ENCODE assay signal across 1 cellular context in the genomic region with DNA sequence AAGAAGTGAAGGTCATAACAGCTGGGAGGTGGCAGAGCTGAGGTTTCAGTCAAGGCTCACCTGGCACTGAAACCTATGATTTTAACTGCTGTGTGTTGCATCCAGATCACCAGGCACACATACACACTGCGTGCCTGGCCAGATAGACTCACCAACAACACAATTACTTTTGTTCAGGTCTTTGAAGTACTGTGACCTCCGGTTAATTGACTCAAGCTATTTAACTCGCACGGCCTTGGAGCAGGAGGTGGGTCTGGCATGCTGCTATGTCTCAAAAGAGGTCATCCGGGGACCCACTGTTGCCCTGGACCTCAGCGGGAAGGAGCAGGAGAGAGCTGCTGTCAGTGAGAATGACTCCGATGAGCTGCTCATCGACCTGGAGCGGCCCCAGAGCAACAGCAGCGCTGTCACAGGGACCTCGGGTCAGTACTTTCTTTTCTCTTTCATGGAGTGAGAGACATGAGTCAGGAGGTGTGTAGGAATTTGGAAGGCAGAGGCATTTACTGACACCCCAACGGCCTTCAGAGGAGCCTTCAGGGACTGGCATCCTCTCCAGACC.
TF ChIP-seq lines count a peak whose summit lies in the region.

No MANE protein-coding gene starts in this region.

TF ChIP-seq in H1, 55 proteins besides CTCF, POLR2A, EP300 and RAD21 (continued from another document):
- TF ChIP-seq, protein P1, sequence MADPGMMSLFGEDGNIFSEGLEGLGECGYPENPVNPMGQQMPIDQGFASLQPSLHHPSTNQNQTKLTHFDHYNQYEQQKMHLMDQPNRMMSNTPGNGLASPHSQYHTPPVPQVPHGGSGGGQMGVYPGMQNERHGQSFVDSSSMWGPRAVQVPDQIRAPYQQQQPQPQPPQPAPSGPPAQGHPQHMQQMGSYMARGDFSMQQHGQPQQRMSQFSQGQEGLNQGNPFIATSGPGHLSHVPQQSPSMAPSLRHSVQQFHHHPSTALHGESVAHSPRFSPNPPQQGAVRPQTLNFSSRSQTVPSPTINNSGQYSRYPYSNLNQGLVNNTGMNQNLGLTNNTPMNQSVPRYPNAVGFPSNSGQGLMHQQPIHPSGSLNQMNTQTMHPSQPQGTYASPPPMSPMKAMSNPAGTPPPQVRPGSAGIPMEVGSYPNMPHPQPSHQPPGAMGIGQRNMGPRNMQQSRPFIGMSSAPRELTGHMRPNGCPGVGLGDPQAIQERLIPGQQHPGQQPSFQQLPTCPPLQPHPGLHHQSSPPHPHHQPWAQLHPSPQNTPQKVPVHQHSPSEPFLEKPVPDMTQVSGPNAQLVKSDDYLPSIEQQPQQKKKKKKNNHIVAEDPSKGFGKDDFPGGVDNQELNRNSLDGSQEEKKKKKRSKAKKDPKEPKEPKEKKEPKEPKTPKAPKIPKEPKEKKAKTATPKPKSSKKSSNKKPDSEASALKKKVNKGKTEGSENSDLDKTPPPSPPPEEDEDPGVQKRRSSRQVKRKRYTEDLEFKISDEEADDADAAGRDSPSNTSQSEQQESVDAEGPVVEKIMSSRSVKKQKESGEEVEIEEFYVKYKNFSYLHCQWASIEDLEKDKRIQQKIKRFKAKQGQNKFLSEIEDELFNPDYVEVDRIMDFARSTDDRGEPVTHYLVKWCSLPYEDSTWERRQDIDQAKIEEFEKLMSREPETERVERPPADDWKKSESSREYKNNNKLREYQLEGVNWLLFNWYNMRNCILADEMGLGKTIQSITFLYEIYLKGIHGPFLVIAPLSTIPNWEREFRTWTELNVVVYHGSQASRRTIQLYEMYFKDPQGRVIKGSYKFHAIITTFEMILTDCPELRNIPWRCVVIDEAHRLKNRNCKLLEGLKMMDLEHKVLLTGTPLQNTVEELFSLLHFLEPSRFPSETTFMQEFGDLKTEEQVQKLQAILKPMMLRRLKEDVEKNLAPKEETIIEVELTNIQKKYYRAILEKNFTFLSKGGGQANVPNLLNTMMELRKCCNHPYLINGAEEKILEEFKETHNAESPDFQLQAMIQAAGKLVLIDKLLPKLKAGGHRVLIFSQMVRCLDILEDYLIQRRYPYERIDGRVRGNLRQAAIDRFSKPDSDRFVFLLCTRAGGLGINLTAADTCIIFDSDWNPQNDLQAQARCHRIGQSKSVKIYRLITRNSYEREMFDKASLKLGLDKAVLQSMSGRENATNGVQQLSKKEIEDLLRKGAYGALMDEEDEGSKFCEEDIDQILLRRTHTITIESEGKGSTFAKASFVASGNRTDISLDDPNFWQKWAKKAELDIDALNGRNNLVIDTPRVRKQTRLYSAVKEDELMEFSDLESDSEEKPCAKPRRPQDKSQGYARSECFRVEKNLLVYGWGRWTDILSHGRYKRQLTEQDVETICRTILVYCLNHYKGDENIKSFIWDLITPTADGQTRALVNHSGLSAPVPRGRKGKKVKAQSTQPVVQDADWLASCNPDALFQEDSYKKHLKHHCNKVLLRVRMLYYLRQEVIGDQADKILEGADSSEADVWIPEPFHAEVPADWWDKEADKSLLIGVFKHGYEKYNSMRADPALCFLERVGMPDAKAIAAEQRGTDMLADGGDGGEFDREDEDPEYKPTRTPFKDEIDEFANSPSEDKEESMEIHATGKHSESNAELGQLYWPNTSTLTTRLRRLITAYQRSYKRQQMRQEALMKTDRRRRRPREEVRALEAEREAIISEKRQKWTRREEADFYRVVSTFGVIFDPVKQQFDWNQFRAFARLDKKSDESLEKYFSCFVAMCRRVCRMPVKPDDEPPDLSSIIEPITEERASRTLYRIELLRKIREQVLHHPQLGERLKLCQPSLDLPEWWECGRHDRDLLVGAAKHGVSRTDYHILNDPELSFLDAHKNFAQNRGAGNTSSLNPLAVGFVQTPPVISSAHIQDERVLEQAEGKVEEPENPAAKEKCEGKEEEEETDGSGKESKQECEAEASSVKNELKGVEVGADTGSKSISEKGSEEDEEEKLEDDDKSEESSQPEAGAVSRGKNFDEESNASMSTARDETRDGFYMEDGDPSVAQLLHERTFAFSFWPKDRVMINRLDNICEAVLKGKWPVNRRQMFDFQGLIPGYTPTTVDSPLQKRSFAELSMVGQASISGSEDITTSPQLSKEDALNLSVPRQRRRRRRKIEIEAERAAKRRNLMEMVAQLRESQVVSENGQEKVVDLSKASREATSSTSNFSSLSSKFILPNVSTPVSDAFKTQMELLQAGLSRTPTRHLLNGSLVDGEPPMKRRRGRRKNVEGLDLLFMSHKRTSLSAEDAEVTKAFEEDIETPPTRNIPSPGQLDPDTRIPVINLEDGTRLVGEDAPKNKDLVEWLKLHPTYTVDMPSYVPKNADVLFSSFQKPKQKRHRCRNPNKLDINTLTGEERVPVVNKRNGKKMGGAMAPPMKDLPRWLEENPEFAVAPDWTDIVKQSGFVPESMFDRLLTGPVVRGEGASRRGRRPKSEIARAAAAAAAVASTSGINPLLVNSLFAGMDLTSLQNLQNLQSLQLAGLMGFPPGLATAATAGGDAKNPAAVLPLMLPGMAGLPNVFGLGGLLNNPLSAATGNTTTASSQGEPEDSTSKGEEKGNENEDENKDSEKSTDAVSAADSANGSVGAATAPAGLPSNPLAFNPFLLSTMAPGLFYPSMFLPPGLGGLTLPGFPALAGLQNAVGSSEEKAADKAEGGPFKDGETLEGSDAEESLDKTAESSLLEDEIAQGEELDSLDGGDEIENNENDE (IDR thresholded peaks at IDR 0.05; ENCODE audit: insufficient replicate concordance, low read length) = no peak
- TF ChIP-seq EGR1 (IDR thresholded peaks at IDR 0.05; ENCODE audit: borderline replicate concordance, low read depth, low read length) (no peak), RBBP5 (IDR thresholded peaks at IDR 0.05; ENCODE audit: borderline replicate concordance, low read depth, low read length) (no peak), TAF1 (IDR thresholded peaks at IDR 0.05; ENCODE audit: low read depth, low read length) (no peak), CTBP2 (IDR thresholded peaks at IDR 0.05; ENCODE audit: borderline replicate concordance, insufficient read depth, insufficient read length, low read length) (no peak)
- TF ChIP-seq, protein P2, sequence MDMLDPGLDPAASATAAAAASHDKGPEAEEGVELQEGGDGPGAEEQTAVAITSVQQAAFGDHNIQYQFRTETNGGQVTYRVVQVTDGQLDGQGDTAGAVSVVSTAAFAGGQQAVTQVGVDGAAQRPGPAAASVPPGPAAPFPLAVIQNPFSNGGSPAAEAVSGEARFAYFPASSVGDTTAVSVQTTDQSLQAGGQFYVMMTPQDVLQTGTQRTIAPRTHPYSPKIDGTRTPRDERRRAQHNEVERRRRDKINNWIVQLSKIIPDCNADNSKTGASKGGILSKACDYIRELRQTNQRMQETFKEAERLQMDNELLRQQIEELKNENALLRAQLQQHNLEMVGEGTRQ (IDR thresholded peaks at IDR 0.05; ENCODE audit: low read length) = no peak
